ENCODE assay signal across 8 cellular contexts in genomic region chr10:104291439-104291951, GRCh38. TPM values are rescaled to one million over a fixed set of nuclear protein-coding genes. Genes with fewer than 3 reads are reported as not detected.
DNase-seq lines count a peak whose midpoint lies in the region; ATAC-seq lines count a peak whose summit lies in the region.

No MANE protein-coding gene starts in this region.

- H3K4me3 Mint-ChIP-seq in CD4-positive, alpha-beta memory T cell: peak overlapping the region in 2 of 8 donors; percentile 26 to 74

- CTCF ChIA-PET in CD4-positive, alpha-beta memory T cell (lab: Charles Lee; ENCODE audit: partially characterized antibody): interaction anchor here (0.6 to 17.3 kb wide), 32 partner anchors 9 to 1098 kb away, joined by 3 to 481 read pairs (median 5); partner anchors contain the start of genes CFAP58, GSTO1 and ITPRIP

- H3K4me1 ChIP-seq in CD4-positive, alpha-beta memory T cell (ENCODE audit: insufficient read depth, low read length): peaks cover 5% of the 10 kb centered on the region

- H3K4me1 Mint-ChIP-seq in CD4-positive, alpha-beta memory T cell: peaks cover 4 to 6% (median 5%) of the 10 kb centered on the region in 4 donors

- no peaks in the 10 kb centered on the region for H3K9me3 ChIP-seq in CD4-positive, alpha-beta memory T cell (ENCODE audit: control insufficient read depth in 1 of 2, low read length in 2 of 2)

- H3K9me3 Mint-ChIP-seq in CD4-positive, alpha-beta memory T cell: no peaks in the 10 kb centered on the region

- no peaks in the 10 kb centered on the region for H3K36me3 ChIP-seq in CD4-positive, alpha-beta memory T cell (ENCODE audit: insufficient read depth, low read length)

- no peak overlapping the region for H3K27ac ChIP-seq in CD4-positive, alpha-beta memory T cell (ENCODE audit: low read depth, low read length)

- intact Hi-C loops in CD4-positive, alpha-beta memory T cell (cut with micrococcal nuclease): loop anchor here (1.0 to 2.0 kb wide), 4 partner anchors 14 to 289 kb away; partner anchors contain the start of gene ITPRIP

- no peaks in the 10 kb centered on the region for H3K27me3 ChIP-seq in CD4-positive, alpha-beta memory T cell (ENCODE audit: insufficient read depth, low read length)

- H3K36me3 Mint-ChIP-seq in CD4-positive, alpha-beta memory T cell: no peaks in the 10 kb centered on the region

- H3K4me3 ChIP-seq in CD4-positive, alpha-beta memory T cell (ENCODE audit: low read length in 2 of 2): no peak overlapping the region

- DNase-seq in CD4-positive, alpha-beta memory T cell: peak; percentile 83 to 86 (median 85)
- DNase-seq in NCI-H526 treated with DMSO at 0.1 percent for 48 hours (lab: John Stamatoyannopoulos, UW): peak; percentile 9
- peak; percentile 83 to 84 for DNase-seq in activated CD4-positive, alpha-beta T cell treated with anti-CD3 and anti-CD28 coated beads, Interleukin-2, amount 50 U/mL, for 4 hours
- peak; percentile 91 for DNase-seq in ecto neural progenitor cell (ENCODE audit: low spot score)
- peak; percentile 94 for DNase-seq in medulla oblongata (ENCODE audit: extremely low spot score)
- peak; percentile 69 to 74 for DNase-seq in stimulated activated CD8-positive, alpha-beta memory T cell treated with anti-CD3 and anti-CD28 coated beads, Interleukin-15, amount 100 ng/mL, for 4 hours (ENCODE audit: low read depth in 2 of 2)

- peaks cover 11 to 20% of the 10 kb centered on the region in 2 donors for H3K27me3 Mint-ChIP-seq in CD4-positive, alpha-beta memory T cell

- POLR2A ChIA-PET in CD4-positive, alpha-beta memory T cell (lab: Charles Lee; ENCODE audit: partially characterized antibody): interaction anchor here (0.6 to 2.7 kb wide), 5 partner anchors 14 to 62 kb away, joined by 3 to 10 read pairs (median 3); partner anchors contain the start of genes CFAP58 and ITPRIP

- peak; percentile 99 for ATAC-seq in GM19372 (IDR thresholded peaks at IDR 0.05; ENCODE audit: low read depth, unreplicated experiment)
- peak; percentile 99 for ATAC-seq in HG03442 (IDR thresholded peaks at IDR 0.05; ENCODE audit: unreplicated experiment)

- peak overlapping the region in 2 of 7 donors; percentile 24 to 25 for H3K27ac Mint-ChIP-seq in CD4-positive, alpha-beta memory T cell

RNA-seq across cellular contexts. Expression of gene GSTO2, which starts 22.5 kb away (rescaled TPM):
- 1 to 10 TPM; 1.6 to 2.3 TPM for total RNA-seq in CD4-positive, alpha-beta memory T cell
- polyA plus RNA-seq in CD4-positive, alpha-beta memory T cell: 1 to 10 TPM in 1 of 2 donors, under 1 TPM in 1; 0.94 to 1.2 TPM

RNA-seq across cellular contexts. Expression of gene GSTO1, which starts 36.8 kb away (rescaled TPM):
- total RNA-seq in CD4-positive, alpha-beta memory T cell: 10 to 100 TPM; 52.8 to 54.7 TPM
- polyA plus RNA-seq in CD4-positive, alpha-beta memory T cell: 100 to 1,000 TPM; 154 to 207 TPM

RNA-seq across cellular contexts. Expression of gene ITPRIP, which starts 46.8 kb away (rescaled TPM):
- total RNA-seq in CD4-positive, alpha-beta memory T cell: 10 to 100 TPM; 15.6 to 15.7 TPM
- 10 to 100 TPM; 10.3 to 12.8 TPM for polyA plus RNA-seq in CD4-positive, alpha-beta memory T cell

RNA-seq across cellular contexts. Expression of gene CFAP43, which starts 59.3 kb away (rescaled TPM):
- total RNA-seq in CD4-positive, alpha-beta memory T cell: not detected
- polyA plus RNA-seq in CD4-positive, alpha-beta memory T cell: not detected

Comparison
In these comparisons a context has a peak if more than half of its experiments do, and no peak if none do; other contexts are left out.
1. DNase-seq: peak in every context shown above with its lines; median percentile 94 in medulla oblongata; 91 in ecto neural progenitor cell; 85 in CD4-positive, alpha-beta memory T cell; 84 in activated CD4-positive, alpha-beta T cell treated with anti-CD3 and anti-CD28 coated beads, Interleukin-2, amount 50 U/mL, for 4 hours; 72 in stimulated activated CD8-positive, alpha-beta memory T cell treated with anti-CD3 and anti-CD28 coated beads, Interleukin-15, amount 100 ng/mL, for 4 hours; 9 in NCI-H526 treated with DMSO at 0.1 percent for 48 hours.